In genomic region chr4:140673729-140674128, GRCh38 we compare ENCODE assay signal across 25 cellular contexts.
DNase-seq lines count a peak whose midpoint lies in the region; ATAC-seq and TF ChIP-seq lines count a peak whose summit lies in the region.
"Had no signal": no experiment of that assay in that cellular context is flagged by ENCODE, and none has a peak within 500 bp of the region (broad histone marks: within the 10 kb centered on the region; RNA-seq: fewer than 3 reads in every experiment).

No MANE protein-coding gene starts in this region.

- ATAC-seq in T-helper 17 cell (no peak), GM19328 (IDR thresholded peaks at IDR 0.05; ENCODE audit: unreplicated experiment) (no peak)
- ATAC-seq: effector memory CD8-positive, alpha-beta T cell; PC-3; psoas muscle; upper lobe of right lung had no signal

- no peaks in the 10 kb centered on the region for H3K4me1 Mint-ChIP-seq in T-helper 17 cell
- H3K4me1 Mint-ChIP-seq: neural progenitor cell had no signal

- TF ChIP-seq CTCF in AG04450 (IDR thresholded peaks at IDR 0.05; ENCODE audit: low read depth, low read length) (no peak), foreskin fibroblast (IDR thresholded peaks at IDR 0.05; ENCODE audit: low read depth, low read length) (no peak)

- no peaks in the 10 kb centered on the region for H3K36me3 Mint-ChIP-seq in T-helper 17 cell (ENCODE audit: low read depth)
- H3K36me3 Mint-ChIP-seq: activated naive CD4-positive, alpha-beta T cell treated with anti-CD3 and anti-CD28 coated beads, Interleukin-2, amount 10 ng/mL, durations not matched to agents 7 days and 5 days had no signal

- no peak overlapping the region for H3K4me3 ChIP-seq in AG04450 (ENCODE audit: low read depth, low read length)
- no peak overlapping the region for H3K4me3 ChIP-seq in foreskin fibroblast (ENCODE audit: low read depth in 1 of 2, low read length in 2 of 2)
- H3K4me3 ChIP-seq: ascending aorta, neural progenitor cell, psoas muscle, upper lobe of right lung had no signal

- H3K9me3 ChIP-seq in AG04450 (ENCODE audit: control insufficient read depth, insufficient read depth, low read length) (no peaks in the 10 kb centered on the region), T-helper 17 cell (ENCODE audit: control insufficient read depth, low read length, poor library complexity, severe bottlenecking) (no peaks in the 10 kb centered on the region)
- H3K9me3 ChIP-seq: ascending aorta, psoas muscle, upper lobe of right lung had no signal

- H3K4me3 Mint-ChIP-seq in T-helper 17 cell: no peak overlapping the region
- H3K4me3 Mint-ChIP-seq: activated CD4-positive, alpha-beta memory T cell treated with anti-CD3 and anti-CD28 coated beads, Interleukin-2, amount 10 ng/mL, durations not matched to agents 7 days and 5 days; activated naive CD4-positive, alpha-beta T cell treated with anti-CD3 and anti-CD28 coated beads, Interleukin-2, amount 10 ng/mL, durations not matched to agents 7 days and 5 days; CD14-positive monocyte; effector memory CD8-positive, alpha-beta T cell; neural progenitor cell had no signal

- peak; percentile 56 for DNase-seq in AG04450 (ENCODE audit: low read depth, low spot score)
- peak; percentile 67 for DNase-seq in GM04504 (ENCODE audit: low read depth)
- no peak for DNase-seq in T-helper 17 cell
- peak; percentile 53 to 65 for DNase-seq in foreskin fibroblast
- no peak for DNase-seq in SIG-M5 treated with dmso at 0.1 percent for 504 hours (lab: John Stamatoyannopoulos, UW; ENCODE audit: unreplicated experiment)
- DNase-seq in activated effector memory CD4-positive, alpha-beta T cell treated with anti-CD3 and anti-CD28 coated beads, Interleukin-2, amount 50 U/mL, for 16 hours: no peak
- no peak for DNase-seq in DMS153 treated with DMSO at 0.1 percent for 48 hours (lab: John Stamatoyannopoulos, UW; ENCODE audit: unreplicated experiment)
- DNase-seq: activated CD4-positive, alpha-beta memory T cell treated with anti-CD3 and anti-CD28 coated beads, Interleukin-2, amount 10 ng/mL, durations not matched to agents 7 days and 5 days; activated naive CD4-positive, alpha-beta T cell treated with anti-CD3 and anti-CD28 coated beads, Interleukin-2, amount 10 ng/mL, durations not matched to agents 7 days and 5 days; activated T-cell treated with anti-CD3 and anti-CD28 coated beads, Interleukin-2, amount 50 U/mL, for 1 hour; DMS79 treated with DMSO at 0.1 percent for 48 hours; effector memory CD8-positive, alpha-beta T cell; kidney glomerular epithelial cell; NCI-H82; PC-3; psoas muscle; SHP77 treated with DMSO at 0.1 percent for 48 hours; stimulated activated CD4-positive, alpha-beta T cell treated with anti-CD3 and anti-CD28 coated beads, Interleukin-4, amount 100 ng/mL, for 24 hours; T-helper 2 cell; upper lobe of right lung; WERI-Rb-1 had no signal

- H3K27me3 Mint-ChIP-seq in T-helper 17 cell: peaks cover 28% of the 10 kb centered on the region
- H3K27me3 Mint-ChIP-seq: activated naive CD4-positive, alpha-beta T cell treated with anti-CD3 and anti-CD28 coated beads, Interleukin-2, amount 10 ng/mL, durations not matched to agents 7 days and 5 days had no signal

- CTCF ChIA-PET in AG04450 (lab: Charles Lee): interaction anchor here (1.3 kb wide), 1 partner anchor 9 kb away, joined by 3 read pairs; no protein-coding TSS in a partner anchor

- H3K27ac ChIP-seq in AG04450 (ENCODE audit: low read depth, low read length): peak overlapping the region; percentile 34
- H3K27ac ChIP-seq: ascending aorta, neural progenitor cell, psoas muscle, upper lobe of right lung, WERI-Rb-1 had no signal

- no peaks in the 10 kb centered on the region for H3K27me3 ChIP-seq in AG04450 (ENCODE audit: control insufficient read depth, insufficient read depth, low read length)
- H3K27me3 ChIP-seq: ascending aorta, neural progenitor cell, upper lobe of right lung had no signal

- peak overlapping the region; percentile 32 for H3K27ac Mint-ChIP-seq in T-helper 17 cell
- H3K27ac Mint-ChIP-seq: activated CD4-positive, alpha-beta memory T cell treated with anti-CD3 and anti-CD28 coated beads, Interleukin-2, amount 10 ng/mL, durations not matched to agents 7 days and 5 days; activated naive CD4-positive, alpha-beta T cell treated with anti-CD3 and anti-CD28 coated beads, Interleukin-2, amount 10 ng/mL, durations not matched to agents 7 days and 5 days; effector memory CD8-positive, alpha-beta T cell; neural progenitor cell had no signal

- POLR2A ChIA-PET in AG04450 (lab: Yijun Ruan, JAX): no interaction called here

Comparison
In these comparisons a context has a peak if more than half of its experiments do, and no peak if none do; other contexts are left out.
1. DNase-seq: peak in AG04450 (single experiment), GM04504 (single experiment) and foreskin fibroblast (2 of 2); none in T-helper 17 cell (0 of 3), SIG-M5 treated with dmso at 0.1 percent for 504 hours (single experiment), activated effector memory CD4-positive, alpha-beta T cell treated with anti-CD3 and anti-CD28 coated beads, Interleukin-2, amount 50 U/mL, for 16 hours (single experiment) and DMS153 treated with DMSO at 0.1 percent for 48 hours (single experiment).